9 cellular contexts compared by ENCODE assay signal in the genomic region with DNA sequence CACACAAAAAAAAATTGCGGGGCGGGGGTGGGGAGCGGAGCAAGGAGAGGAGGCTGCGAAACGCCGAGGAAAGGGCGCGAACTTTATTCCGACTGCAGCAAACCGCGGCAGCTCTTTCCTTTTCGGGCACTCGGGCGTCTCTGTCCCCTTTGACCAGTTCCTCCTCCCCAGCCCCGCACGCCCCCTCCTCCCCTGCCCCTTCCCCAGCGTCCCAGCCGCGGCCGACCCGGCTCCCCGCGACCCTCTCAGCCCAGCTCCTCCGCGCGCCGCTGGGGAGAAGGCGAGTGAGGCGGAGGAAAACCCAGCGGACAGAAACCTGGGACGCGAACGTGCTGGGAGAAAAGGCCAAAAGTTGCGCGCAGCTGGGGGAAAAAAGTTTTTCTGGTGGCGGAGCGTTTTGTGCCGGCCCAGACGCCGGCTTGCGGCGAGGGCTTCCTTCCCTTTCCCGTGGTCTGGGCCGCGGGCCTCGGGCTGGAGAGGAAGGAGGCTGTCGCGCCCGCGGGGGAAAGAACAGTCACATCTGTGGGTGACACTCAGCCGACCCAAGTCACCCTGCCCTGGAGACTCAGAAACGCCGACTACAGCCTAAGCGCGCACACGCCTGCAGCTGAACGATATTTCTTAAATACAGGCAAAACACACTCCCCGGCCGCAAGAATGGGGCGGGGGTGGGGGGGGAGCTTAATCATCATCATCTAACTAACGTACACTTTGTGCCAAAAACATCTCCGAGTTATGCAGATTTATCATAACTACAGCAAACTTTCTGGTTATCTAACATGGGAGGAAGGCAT. TPM values are rescaled to one million over a fixed set of nuclear protein-coding genes. Genes with fewer than 3 reads are reported as not detected.
A peak's percentile ranks its signal among the peaks of the same experiment; 100 is the strongest.
DNase-seq lines count a peak whose midpoint lies in the region; ATAC-seq, FAIRE-seq and TF ChIP-seq lines count a peak whose summit lies in the region.
"Had no signal": no experiment of that assay in that cellular context is flagged by ENCODE, and none has a peak within 500 bp of the region (broad histone marks: within the 10 kb centered on the region; RNA-seq: fewer than 3 reads in every experiment).

No MANE protein-coding gene starts in this region.

- WGBS in right cardiac atrium = under 1% methylated on average over 62 of the region's 62 CpGs

- ATAC-seq in activated naive CD8-positive, alpha-beta T cell treated with anti-CD3 and anti-CD28 coated beads, Interleukin-2, amount 50 U/mL, for 24 hours = peak; percentile 33
- ATAC-seq in right cardiac atrium = peak; percentile 68 to 70
- no peak for ATAC-seq in GM19324 (IDR thresholded peaks at IDR 0.05; ENCODE audit: low FRiP score, unreplicated experiment)
- ATAC-seq: K562 had no signal

- H3K27me3 ChIP-seq in right cardiac atrium (ENCODE audit: control insufficient read depth, insufficient read depth) = no peaks in the 10 kb centered on the region

- intact Hi-C loops in CD14-positive monocyte (cut with micrococcal nuclease) = no loop called here
- intact Hi-C loops in right cardiac atrium (cut with DNase I) = no loop called here
- intact Hi-C loops in posterior vena cava (cut with DNase I) = loop anchor here in 1 of 2 donors (10.0 kb wide), 1 partner anchor 147 kb away; no protein-coding TSS in a partner anchor

- peak overlapping the region; percentile 95 for H3K4me3 ChIP-seq in right cardiac atrium (ENCODE audit: low read length)
- H3K4me3 ChIP-seq: K562 had no signal

- H3K4me1 ChIP-seq in right cardiac atrium (ENCODE audit: control insufficient read depth, insufficient read depth, low read length) = no peaks in the 10 kb centered on the region

- peaks cover 71 to 78% (median 78%) of the 10 kb centered on the region in 3 donors for H3K27me3 Mint-ChIP-seq in CD14-positive monocyte (ENCODE audit: low read depth in 3 of 3)
- peaks cover 41% of the 10 kb centered on the region for H3K27me3 Mint-ChIP-seq in activated naive CD8-positive, alpha-beta T cell treated with anti-CD3 and anti-CD28 coated beads, Interleukin-2, amount 50 U/mL, for 24 hours

- DNase-seq in CD14-positive monocyte (ENCODE audit: low spot score) (peak; percentile 61), HTR-8/SVneo (ENCODE audit: insufficient read length, low spot score) (no peak), right cardiac atrium (peak; percentile 53 to 86 (median 85)), posterior vena cava (ENCODE audit: low spot score) (peak; percentile 92), NCI-H2029 treated with DMSO at 0.1 percent for 48 hours (lab: John Stamatoyannopoulos, UW) (no peak)
- peak; percentile 5 for DNase-seq in activated naive CD8-positive, alpha-beta T cell treated with anti-CD3 and anti-CD28 coated beads, Interleukin-2, amount 50 U/mL, for 24 hours
- DNase-seq in stimulated activated naive CD4-positive, alpha-beta T cell treated with Interleukin-2 at 50 U/mL for 16 hours (lab: John Stamatoyannopoulos, UW) = no peak

- H3K9me3 Mint-ChIP-seq in CD14-positive monocyte = peaks cover 2 to 24% (median 11%) of the 10 kb centered on the region in 7 donors
- peaks cover 1% of the 10 kb centered on the region for H3K9me3 Mint-ChIP-seq in activated naive CD8-positive, alpha-beta T cell treated with anti-CD3 and anti-CD28 coated beads, Interleukin-2, amount 50 U/mL, for 24 hours

- no peaks in the 10 kb centered on the region for H3K9me3 ChIP-seq in right cardiac atrium (ENCODE audit: control insufficient read depth, low read length)

- no peak overlapping the region for H3K27ac ChIP-seq in right cardiac atrium (ENCODE audit: low read length)

- H3K4me1 Mint-ChIP-seq in CD14-positive monocyte = peaks cover 20% of the 10 kb centered on the region
- peaks cover 2% of the 10 kb centered on the region for H3K4me1 Mint-ChIP-seq in activated naive CD8-positive, alpha-beta T cell treated with anti-CD3 and anti-CD28 coated beads, Interleukin-2, amount 50 U/mL, for 24 hours

- peaks cover 0 to 4% of the 10 kb centered on the region in 2 donors for H3K36me3 Mint-ChIP-seq in CD14-positive monocyte
- H3K36me3 Mint-ChIP-seq in activated naive CD8-positive, alpha-beta T cell treated with anti-CD3 and anti-CD28 coated beads, Interleukin-2, amount 50 U/mL, for 24 hours (ENCODE audit: low read depth) = no peaks in the 10 kb centered on the region

- no peak for TF ChIP-seq CTCF in CD14-positive monocyte (IDR thresholded peaks at IDR 0.05)

- peak; percentile 51 for FAIRE-seq in HTR-8/SVneo (lab: Jason Lieb, UNC)
- FAIRE-seq: K562 had no signal

- peak overlapping the region in 2 of 7 donors; percentile 62 to 85 for H3K27ac Mint-ChIP-seq in CD14-positive monocyte
- H3K27ac Mint-ChIP-seq in activated naive CD8-positive, alpha-beta T cell treated with anti-CD3 and anti-CD28 coated beads, Interleukin-2, amount 50 U/mL, for 24 hours = no peak overlapping the region

- H3K4me3 Mint-ChIP-seq in CD14-positive monocyte = peak overlapping the region; percentile 88 to 97
- H3K4me3 Mint-ChIP-seq in activated naive CD8-positive, alpha-beta T cell treated with anti-CD3 and anti-CD28 coated beads, Interleukin-2, amount 50 U/mL, for 24 hours = peak overlapping the region; percentile 68

RNA-seq across cellular contexts. Expression of a gene that starts 1.1 kb away (rescaled TPM):
- polyA plus RNA-seq in CD14-positive monocyte (under 1 TPM in 1 of 2 donors, not detected in 1; 0.01 TPM), right cardiac atrium (4.7 TPM)
- total RNA-seq in right cardiac atrium (100 to 1,000 TPM in 2 of 4 donors, 10 to 100 TPM in 2; 52.2 to 123 (median 91.1) TPM), posterior vena cava (10 to 100 TPM; 61.2 to 76.0 TPM)
- total RNA-seq: K562 had no signal
- polyA plus RNA-seq: K562 had no signal

Comparison
In these comparisons a context has a peak if more than half of its experiments do, and no peak if none do; other contexts are left out.
1. DNase-seq: peak in CD14-positive monocyte (single experiment), activated naive CD8-positive, alpha-beta T cell treated with anti-CD3 and anti-CD28 coated beads, Interleukin-2, amount 50 U/mL, for 24 hours (single experiment), right cardiac atrium (3 of 3) and posterior vena cava (single experiment); none in HTR-8/SVneo (single experiment), NCI-H2029 treated with DMSO at 0.1 percent for 48 hours (single experiment) and stimulated activated naive CD4-positive, alpha-beta T cell treated with Interleukin-2 at 50 U/mL for 16 hours (single experiment).